ENCODE assay signal across 2 cellular contexts in the genomic region with DNA sequence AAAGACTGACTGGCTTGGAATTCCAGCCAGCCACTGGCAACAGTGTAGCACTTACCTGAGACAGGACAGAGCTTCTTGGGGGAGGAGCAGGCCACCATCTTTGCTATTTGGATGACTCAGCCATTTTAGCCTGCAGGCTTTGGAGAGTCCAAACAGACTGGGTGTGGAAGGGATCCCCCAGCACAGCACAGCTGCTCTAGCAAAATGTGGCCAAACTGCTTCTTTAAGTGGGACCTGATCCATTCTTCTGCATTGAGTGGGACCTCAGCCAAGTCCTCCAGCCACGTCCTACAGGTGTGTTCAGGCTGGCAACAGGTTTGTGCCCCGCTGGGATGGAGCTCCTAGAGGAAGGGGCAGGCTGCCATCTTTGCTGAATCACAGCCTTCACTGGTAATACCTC.
TF ChIP-seq lines count a peak whose summit lies in the region.

No MANE protein-coding gene starts in this region.

TF ChIP-seq in H1, 55 proteins besides CTCF, POLR2A, EP300 and RAD21 (continued from another document):
- no peak for TF ChIP-seq TAF1 (IDR thresholded peaks at IDR 0.05; ENCODE audit: low read depth, low read length)
- TF ChIP-seq RBBP5 (IDR thresholded peaks at IDR 0.05; ENCODE audit: borderline replicate concordance, low read depth, low read length) = no peak
- TF ChIP-seq CHD2 (IDR thresholded peaks at IDR 0.05; ENCODE audit: low read length) = no peak
- no peak for TF ChIP-seq MAFK (IDR thresholded peaks at IDR 0.05; ENCODE audit: low read depth, low read length)
- no peak for TF ChIP-seq SRF (IDR thresholded peaks at IDR 0.05; ENCODE audit: low read depth, low read length)
- no peak for TF ChIP-seq CTBP2 (IDR thresholded peaks at IDR 0.05; ENCODE audit: borderline replicate concordance, insufficient read depth, insufficient read length, low read length)
- TF ChIP-seq JUND (IDR thresholded peaks at IDR 0.05; ENCODE audit: low read length) = no peak
- no peak for TF ChIP-seq BACH1 (IDR thresholded peaks at IDR 0.05; ENCODE audit: low read length)
- TF ChIP-seq SIRT6 (IDR thresholded peaks at IDR 0.05; ENCODE audit: low read length) = no peak
- TF ChIP-seq, protein P1, sequence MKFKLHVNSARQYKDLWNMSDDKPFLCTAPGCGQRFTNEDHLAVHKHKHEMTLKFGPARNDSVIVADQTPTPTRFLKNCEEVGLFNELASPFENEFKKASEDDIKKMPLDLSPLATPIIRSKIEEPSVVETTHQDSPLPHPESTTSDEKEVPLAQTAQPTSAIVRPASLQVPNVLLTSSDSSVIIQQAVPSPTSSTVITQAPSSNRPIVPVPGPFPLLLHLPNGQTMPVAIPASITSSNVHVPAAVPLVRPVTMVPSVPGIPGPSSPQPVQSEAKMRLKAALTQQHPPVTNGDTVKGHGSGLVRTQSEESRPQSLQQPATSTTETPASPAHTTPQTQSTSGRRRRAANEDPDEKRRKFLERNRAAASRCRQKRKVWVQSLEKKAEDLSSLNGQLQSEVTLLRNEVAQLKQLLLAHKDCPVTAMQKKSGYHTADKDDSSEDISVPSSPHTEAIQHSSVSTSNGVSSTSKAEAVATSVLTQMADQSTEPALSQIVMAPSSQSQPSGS (IDR thresholded peaks at IDR 0.05; ENCODE audit: low read length) = no peak
- TF ChIP-seq RXRA (IDR thresholded peaks at IDR 0.05; ENCODE audit: insufficient read depth, low read depth, low read length) = no peak
- TF ChIP-seq GTF2F1 (IDR thresholded peaks at IDR 0.05; ENCODE audit: borderline replicate concordance, low read depth, low read length) = no peak
- TF ChIP-seq RNF2 (IDR thresholded peaks at IDR 0.05; ENCODE audit: borderline replicate concordance, low read depth, low read length, missing control alignments, poor library complexity, severe bottlenecking) = no peak
- no peak for TF ChIP-seq CHD1 (IDR thresholded peaks at IDR 0.05; ENCODE audit: low read depth, low read length)
- no peak for TF ChIP-seq FOSL1 (IDR thresholded peaks at IDR 0.05; ENCODE audit: insufficient read depth, low read depth, low read length)
- no peak for TF ChIP-seq NANOG (IDR thresholded peaks at IDR 0.05; ENCODE audit: insufficient read depth, low read depth, low read length, poor library complexity, severe bottlenecking)
- no peak for TF ChIP-seq KDM5A (IDR thresholded peaks at IDR 0.05; ENCODE audit: low read length)
- TF ChIP-seq BCL11A (IDR thresholded peaks at IDR 0.05; ENCODE audit: low read depth in 2 of 2, low read length in 2 of 2) = no peak
- TF ChIP-seq GABPA (IDR thresholded peaks at IDR 0.05; ENCODE audit: borderline replicate concordance, insufficient read depth, low read length) = no peak

TF ChIP-seq in HepG2, 621 proteins besides CTCF, POLR2A, EP300 and RAD21 (continued from another document and continues in another):
- TF ChIP-seq ZNF282 (IDR thresholded peaks at IDR 0.05; ENCODE audit: partially characterized antibody) (no peak), ZBTB46 (CRISPR knock-in tag; IDR thresholded peaks at IDR 0.05; ENCODE audit: borderline replicate concordance) (no peak), ZNF260 (CRISPR knock-in tag; IDR thresholded peaks at IDR 0.05; ENCODE audit: borderline replicate concordance, low read depth) (no peak), NFE2L2 (IDR thresholded peaks at IDR 0.05; ENCODE audit: low read length) (peak; percentile 62; the same call in 1 of the 2 replicates), ZNF687 (CRISPR knock-in tag; IDR thresholded peaks at IDR 0.05) (no peak), KAT8 (CRISPR knock-in tag; IDR thresholded peaks at IDR 0.05) (no peak), ZBTB39 (CRISPR knock-in tag; IDR thresholded peaks at IDR 0.05) (no peak), SCMH1 (CRISPR knock-in tag; IDR thresholded peaks at IDR 0.05; ENCODE audit: borderline replicate concordance) (no peak), MAFF (IDR thresholded peaks at IDR 0.05; ENCODE audit: low read depth, low read length) (peak; percentile 56; the same call in 1 of the 2 replicates), ZNF263 (CRISPR knock-in tag; IDR thresholded peaks at IDR 0.05) (no peak), ZHX2 (IDR thresholded peaks at IDR 0.05; ENCODE audit: low read depth) (no peak), ZHX2 (CRISPR knock-in tag; IDR thresholded peaks at IDR 0.05; ENCODE audit: borderline replicate concordance) (no peak), RARA (CRISPR knock-in tag; IDR thresholded peaks at IDR 0.05) (no peak)
- TF ChIP-seq, protein P2, sequence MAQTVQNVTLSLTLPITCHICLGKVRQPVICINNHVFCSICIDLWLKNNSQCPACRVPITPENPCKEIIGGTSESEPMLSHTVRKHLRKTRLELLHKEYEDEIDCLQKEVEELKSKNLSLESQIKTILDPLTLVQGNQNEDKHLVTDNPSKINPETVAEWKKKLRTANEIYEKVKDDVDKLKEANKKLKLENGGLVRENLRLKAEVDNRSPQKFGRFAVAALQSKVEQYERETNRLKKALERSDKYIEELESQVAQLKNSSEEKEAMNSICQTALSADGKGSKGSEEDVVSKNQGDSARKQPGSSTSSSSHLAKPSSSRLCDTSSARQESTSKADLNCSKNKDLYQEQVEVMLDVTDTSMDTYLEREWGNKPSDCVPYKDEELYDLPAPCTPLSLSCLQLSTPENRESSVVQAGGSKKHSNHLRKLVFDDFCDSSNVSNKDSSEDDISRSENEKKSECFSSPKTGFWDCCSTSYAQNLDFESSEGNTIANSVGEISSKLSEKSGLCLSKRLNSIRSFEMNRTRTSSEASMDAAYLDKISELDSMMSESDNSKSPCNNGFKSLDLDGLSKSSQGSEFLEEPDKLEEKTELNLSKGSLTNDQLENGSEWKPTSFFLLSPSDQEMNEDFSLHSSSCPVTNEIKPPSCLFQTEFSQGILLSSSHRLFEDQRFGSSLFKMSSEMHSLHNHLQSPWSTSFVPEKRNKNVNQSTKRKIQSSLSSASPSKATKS (CRISPR knock-in tag; IDR thresholded peaks at IDR 0.05) = no peak
- TF ChIP-seq, protein P3, sequence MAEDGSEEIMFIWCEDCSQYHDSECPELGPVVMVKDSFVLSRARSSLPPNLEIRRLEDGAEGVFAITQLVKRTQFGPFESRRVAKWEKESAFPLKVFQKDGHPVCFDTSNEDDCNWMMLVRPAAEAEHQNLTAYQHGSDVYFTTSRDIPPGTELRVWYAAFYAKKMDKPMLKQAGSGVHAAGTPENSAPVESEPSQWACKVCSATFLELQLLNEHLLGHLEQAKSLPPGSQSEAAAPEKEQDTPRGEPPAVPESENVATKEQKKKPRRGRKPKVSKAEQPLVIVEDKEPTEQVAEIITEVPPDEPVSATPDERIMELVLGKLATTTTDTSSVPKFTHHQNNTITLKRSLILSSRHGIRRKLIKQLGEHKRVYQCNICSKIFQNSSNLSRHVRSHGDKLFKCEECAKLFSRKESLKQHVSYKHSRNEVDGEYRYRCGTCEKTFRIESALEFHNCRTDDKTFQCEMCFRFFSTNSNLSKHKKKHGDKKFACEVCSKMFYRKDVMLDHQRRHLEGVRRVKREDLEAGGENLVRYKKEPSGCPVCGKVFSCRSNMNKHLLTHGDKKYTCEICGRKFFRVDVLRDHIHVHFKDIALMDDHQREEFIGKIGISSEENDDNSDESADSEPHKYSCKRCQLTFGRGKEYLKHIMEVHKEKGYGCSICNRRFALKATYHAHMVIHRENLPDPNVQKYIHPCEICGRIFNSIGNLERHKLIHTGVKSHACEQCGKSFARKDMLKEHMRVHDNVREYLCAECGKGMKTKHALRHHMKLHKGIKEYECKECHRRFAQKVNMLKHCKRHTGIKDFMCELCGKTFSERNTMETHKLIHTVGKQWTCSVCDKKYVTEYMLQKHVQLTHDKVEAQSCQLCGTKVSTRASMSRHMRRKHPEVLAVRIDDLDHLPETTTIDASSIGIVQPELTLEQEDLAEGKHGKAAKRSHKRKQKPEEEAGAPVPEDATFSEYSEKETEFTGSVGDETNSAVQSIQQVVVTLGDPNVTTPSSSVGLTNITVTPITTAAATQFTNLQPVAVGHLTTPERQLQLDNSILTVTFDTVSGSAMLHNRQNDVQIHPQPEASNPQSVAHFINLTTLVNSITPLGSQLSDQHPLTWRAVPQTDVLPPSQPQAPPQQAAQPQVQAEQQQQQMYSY (CRISPR knock-in tag; IDR thresholded peaks at IDR 0.05) = no peak
